11 cellular contexts compared by ENCODE assay signal in genomic region chr17:61738249-61738648, GRCh38.
"Had no signal": no experiment of that assay in that cellular context is flagged by ENCODE, and none has a peak within 500 bp of the region (broad histone marks: within the 10 kb centered on the region; RNA-seq: fewer than 3 reads in every experiment).

No MANE protein-coding gene starts in this region.

- H3K4me1 Mint-ChIP-seq: GM23338, H9 had no signal

- H2AFZ ChIP-seq: GM23248, GM23338 had no signal

- H3K9ac ChIP-seq: GM23248 had no signal

- H3K27ac Mint-ChIP-seq: GM23338, H9, HFFc6 had no signal

- H3K4me2 ChIP-seq: GM23338 had no signal

- H3K27ac ChIP-seq: GM23248 had no signal

- H3K4me3 ChIP-seq: GM23248, GM23338, HAP-1 had no signal

- ATAC-seq: GM23338, HCT116 had no signal

- DNase-seq: GM23248, GOT3, H7, H9, HCEC 1CT, HFFc6 had no signal

- FAIRE-seq: H1, H54 had no signal

- H3K4me3 Mint-ChIP-seq: GM23338, H9, HFFc6 had no signal
